ENCODE assay signal across 29 cellular contexts in genomic region chr5:55708732-55709131, GRCh38. TPM values are rescaled to one million over a fixed set of nuclear protein-coding genes. Genes with fewer than 3 reads are reported as not detected.
DNase-seq lines count a peak whose midpoint lies in the region; ATAC-seq and TF ChIP-seq lines count a peak whose summit lies in the region.
"Had no signal": no experiment of that assay in that cellular context is flagged by ENCODE, and none has a peak within 500 bp of the region (broad histone marks: within the 10 kb centered on the region; RNA-seq: fewer than 3 reads in every experiment).

No MANE protein-coding gene starts in this region.

- TF ChIP-seq POLR2A in body of pancreas (IDR thresholded peaks at IDR 0.05), result no peak

- H3K27me3 ChIP-seq in body of pancreas (no peaks in the 10 kb centered on the region), heart right ventricle (no peaks in the 10 kb centered on the region)
- H3K27me3 ChIP-seq: BLaER1 treated with 17β-estradiol and CSF1 and Interleukin-3, amounts not matched to agents 10 nM and 100 nM; dorsolateral prefrontal cortex; ovary; suprapubic skin; vagina had no signal

- H3K4me3 ChIP-seq in Jurkat, Clone E6-1 (ENCODE audit: low read length), result no peak overlapping the region
- no peak overlapping the region for H3K4me3 ChIP-seq in body of pancreas
- no peak overlapping the region for H3K4me3 ChIP-seq in heart right ventricle
- H3K4me3 ChIP-seq: A549; BLaER1 treated with 17β-estradiol and CSF1 and Interleukin-3, amounts not matched to agents 10 nM and 100 nM; dorsolateral prefrontal cortex; ovary; suprapubic skin; vagina had no signal

- H3K36me3 Mint-ChIP-seq in activated CD4-positive, alpha-beta T cell treated with anti-CD3 and anti-CD28 coated beads, Interleukin-2, amount 10 ng/mL, durations not matched to agents 24 days and 14 days (ENCODE audit: low read depth), result peaks cover 13% of the 10 kb centered on the region
- H3K36me3 Mint-ChIP-seq in progenitor cell of endocrine pancreas (ENCODE audit: insufficient read depth), result peaks cover 4% of the 10 kb centered on the region
- H3K36me3 Mint-ChIP-seq: naive B cell had no signal

- H3K27ac Mint-ChIP-seq in activated CD4-positive, alpha-beta T cell treated with anti-CD3 and anti-CD28 coated beads, Interleukin-2, amount 10 ng/mL, durations not matched to agents 24 days and 14 days, result no peak overlapping the region
- no peak overlapping the region for H3K27ac Mint-ChIP-seq in progenitor cell of endocrine pancreas
- H3K27ac Mint-ChIP-seq: T-cell had no signal

- H3K4me3 Mint-ChIP-seq in activated CD4-positive, alpha-beta T cell treated with anti-CD3 and anti-CD28 coated beads, Interleukin-2, amount 10 ng/mL, durations not matched to agents 24 days and 14 days, result peak overlapping the region; percentile 15
- H3K4me3 Mint-ChIP-seq in progenitor cell of endocrine pancreas (ENCODE audit: low read depth), result no peak overlapping the region

- H3K9me3 ChIP-seq in body of pancreas, result no peaks in the 10 kb centered on the region
- H3K9me3 ChIP-seq in heart right ventricle, result no peaks in the 10 kb centered on the region
- H3K9me3 ChIP-seq: A549; BLaER1 treated with 17β-estradiol and CSF1 and Interleukin-3, amounts not matched to agents 10 nM and 100 nM; ovary; suprapubic skin; vagina had no signal

- intact Hi-C loops in activated CD4-positive, alpha-beta T cell treated with anti-CD3 and anti-CD28 coated beads, Interleukin-2, amount 10 ng/mL, durations not matched to agents 24 days and 14 days (cut with micrococcal nuclease), result no loop called here
- intact Hi-C loops in body of pancreas (cut with DNase I), result loop anchor here (10.0 kb wide), 1 partner anchor 364 kb away; no protein-coding TSS in a partner anchor
- intact Hi-C loops in heart right ventricle (cut with DNase I), result loop anchor here in 3 of 10 donors (10.0 kb wide), 1 partner anchor 534 kb away; the partner anchor contains the start of gene CDC20B (in 3 of the 3)

- ATAC-seq in body of pancreas (no peak), heart right ventricle (no peak)
- ATAC-seq: A549, left cardiac atrium, sciatic nerve, T-cell had no signal

- in situ Hi-C loops in GM13977 (cut with MboI; ENCODE audit: low pct_unique_long_range_greater_than_20kb, low sequenced_read_pairs, unreplicated experiment), result no loop called here

- H3K9me3 Mint-ChIP-seq in activated CD4-positive, alpha-beta T cell treated with anti-CD3 and anti-CD28 coated beads, Interleukin-2, amount 10 ng/mL, durations not matched to agents 24 days and 14 days, result no peaks in the 10 kb centered on the region
- H3K9me3 Mint-ChIP-seq in progenitor cell of endocrine pancreas (ENCODE audit: low read depth), result no peaks in the 10 kb centered on the region
- H3K9me3 Mint-ChIP-seq: naive B cell, T-cell had no signal

- H3K4me1 ChIP-seq in body of pancreas (peaks cover 39% of the 10 kb centered on the region), heart right ventricle (peaks cover 0 to 15% (median 13%) of the 10 kb centered on the region in 9 donors)

- no peaks in the 10 kb centered on the region for H3K27me3 Mint-ChIP-seq in activated CD4-positive, alpha-beta T cell treated with anti-CD3 and anti-CD28 coated beads, Interleukin-2, amount 10 ng/mL, durations not matched to agents 24 days and 14 days
- no peaks in the 10 kb centered on the region for H3K27me3 Mint-ChIP-seq in progenitor cell of endocrine pancreas
- H3K27me3 Mint-ChIP-seq: naive B cell, T-cell had no signal

- DNase-seq in activated CD4-positive, alpha-beta T cell treated with anti-CD3 and anti-CD28 coated beads, Interleukin-2, amount 10 ng/mL, durations not matched to agents 24 days and 14 days, result no peak
- DNase-seq in activated CD4-positive, alpha-beta T cell treated with anti-CD3 and anti-CD28 coated beads, Interleukin-2, amount 50 U/mL, for 1 hour, result no peak
- peak; percentile 50 for DNase-seq in Jurkat, Clone E6-1 (ENCODE audit: low read depth, low spot score)
- DNase-seq in body of pancreas (peak in 3 of 4 donors; percentile 24 to 55 (median 31)), kidney tubule cell (ENCODE audit: low spot score) (peak; percentile 30), heart right ventricle (no peak), GM13977 (ENCODE audit: low spot score) (no peak), progenitor cell of endocrine pancreas (ENCODE audit: low spot score, unreplicated experiment) (no peak)
- DNase-seq: activated CD4-positive, alpha-beta T cell treated with anti-CD3 and anti-CD28 coated beads for 48 hours; dorsolateral prefrontal cortex; erythroblast; GF-D8; GOT3; left cardiac atrium; mesenchymal stem cell; naive B cell; NCI-H1417; NCI-H526 treated with DMSO at 0.1 percent for 48 hours; ovary; SHP77; stimulated activated CD4-positive, alpha-beta T cell treated with anti-CD3 and anti-CD28 coated beads, Interleukin-15, amount 100 ng/mL, for 24 hours; T-cell had no signal

- H3K36me3 ChIP-seq in body of pancreas (replicated peaks in 1 of 2; ENCODE audit: insufficient read depth in 1 of 2, low read depth in 2 of 2) (no peaks in the 10 kb centered on the region), heart right ventricle (peaks cover 0 to 26% (median 0%) of the 10 kb centered on the region in 9 donors)
- H3K36me3 ChIP-seq: ovary, suprapubic skin, vagina had no signal

- TF ChIP-seq CTCF in body of pancreas (IDR thresholded peaks at IDR 0.05) (peak in 1 of 7 experiments; percentile 20), heart right ventricle (IDR thresholded peaks at IDR 0.05) (no peak), GM13977 (IDR thresholded peaks at IDR 0.05; ENCODE audit: extremely low read depth, insufficient read depth, missing control alignments) (no peak), progenitor cell of endocrine pancreas (IDR thresholded peaks at IDR 0.05; ENCODE audit: unreplicated experiment) (no peak)

- H3K27ac ChIP-seq in body of pancreas (peak overlapping the region in 1 of 4 donors; percentile 13), heart right ventricle (no peak overlapping the region)
- H3K27ac ChIP-seq: A549; BLaER1 treated with 17β-estradiol and CSF1 and Interleukin-3, amounts not matched to agents 10 nM and 100 nM; dorsolateral prefrontal cortex; ovary; suprapubic skin; vagina had no signal

- peaks cover 34% of the 10 kb centered on the region for H3K4me1 Mint-ChIP-seq in activated CD4-positive, alpha-beta T cell treated with anti-CD3 and anti-CD28 coated beads, Interleukin-2, amount 10 ng/mL, durations not matched to agents 24 days and 14 days
- peaks cover 10% of the 10 kb centered on the region for H3K4me1 Mint-ChIP-seq in progenitor cell of endocrine pancreas (ENCODE audit: low read depth)

RNA-seq across cellular contexts. Expression of gene SLC38A9, which starts 3.4 kb away (rescaled TPM):
- 20.5 and 21.4 TPM in 2 replicates for total RNA-seq in activated CD4-positive, alpha-beta T cell treated with anti-CD3 and anti-CD28 coated beads, Interleukin-2, amount 10 ng/mL, durations not matched to agents 24 days and 14 days
- 22.8 TPM for polyA plus RNA-seq in Jurkat, Clone E6-1 (2012; ENCODE audit: insufficient read depth, insufficient read length)
- total RNA-seq in body of pancreas, result 10 to 100 TPM; 33.5 to 43.8 TPM
- total RNA-seq in heart right ventricle, result 1 to 10 TPM; 5.2 to 9.1 (median 6.8) TPM
- 1 to 10 TPM; 3.6 to 9.7 TPM for polyA plus RNA-seq in heart right ventricle
- 42.9 and 49.9 TPM in 2 replicates for total RNA-seq in progenitor cell of endocrine pancreas

RNA-seq across cellular contexts. Expression of gene DDX4, which starts 29.1 kb away (rescaled TPM):
- 0.19 and 0.40 TPM in 2 replicates for total RNA-seq in activated CD4-positive, alpha-beta T cell treated with anti-CD3 and anti-CD28 coated beads, Interleukin-2, amount 10 ng/mL, durations not matched to agents 24 days and 14 days
- not detected for polyA plus RNA-seq in Jurkat, Clone E6-1 (2012; ENCODE audit: insufficient read depth, insufficient read length)
- total RNA-seq in body of pancreas, result not detected
- not detected for total RNA-seq in heart right ventricle
- polyA plus RNA-seq in heart right ventricle, result not detected
- total RNA-seq in progenitor cell of endocrine pancreas, result not detected in 2 replicates
- total RNA-seq: cardiac septum, HT-29, left cardiac atrium, ovary, sciatic nerve, suprapubic skin, T-cell, vagina had no signal

Comparison
In these comparisons a context has a peak if more than half of its experiments do, and no peak if none do; other contexts are left out.
1. DNase-seq: peak in Jurkat, Clone E6-1 (single experiment), body of pancreas (3 of 4) and kidney tubule cell (single experiment); none in activated CD4-positive, alpha-beta T cell treated with anti-CD3 and anti-CD28 coated beads, Interleukin-2, amount 10 ng/mL, durations not matched to agents 24 days and 14 days (single experiment), activated CD4-positive, alpha-beta T cell treated with anti-CD3 and anti-CD28 coated beads, Interleukin-2, amount 50 U/mL, for 1 hour (single experiment), heart right ventricle (0 of 2), GM13977 (single experiment) and progenitor cell of endocrine pancreas (single experiment).